ENCODE assay signal across 31 cellular contexts in the genomic region with DNA sequence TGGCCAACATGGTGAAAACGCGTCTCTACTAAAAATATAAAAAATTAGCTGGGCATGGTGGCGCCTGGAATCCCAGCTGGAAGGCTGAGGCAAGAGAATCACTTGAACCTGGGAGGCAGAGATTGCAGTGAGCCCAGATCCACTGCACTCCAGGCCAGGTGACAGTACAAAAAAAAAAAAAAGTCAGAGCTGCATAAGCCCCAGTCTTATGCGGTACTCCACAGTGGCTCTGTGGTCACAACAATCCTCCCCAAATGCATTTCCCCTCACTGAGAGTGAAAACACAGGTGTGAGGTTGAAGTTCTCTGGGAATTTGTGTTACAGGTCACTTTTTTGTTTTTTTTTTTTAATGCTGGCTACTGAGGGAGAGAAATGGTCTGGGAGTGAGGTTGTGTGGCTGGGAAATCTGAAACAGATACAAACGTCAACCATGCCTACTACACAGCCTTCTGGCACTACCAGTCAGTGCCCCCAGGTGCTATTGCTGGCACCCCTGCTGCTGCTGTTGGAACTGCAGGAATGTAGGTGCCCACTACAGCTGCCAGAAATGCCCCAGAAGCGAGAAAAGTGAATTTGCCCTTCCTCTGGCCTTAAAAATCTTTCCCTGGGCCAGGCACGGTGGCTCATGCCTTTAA. TPM values are rescaled to one million over a fixed set of nuclear protein-coding genes. Genes with fewer than 3 reads are reported as not detected.
DNase-seq lines count a peak whose midpoint lies in the region; ATAC-seq, FAIRE-seq and TF ChIP-seq lines count a peak whose summit lies in the region.
"Had no signal": no experiment of that assay in that cellular context is flagged by ENCODE, and none has a peak within 500 bp of the region (broad histone marks: within the 10 kb centered on the region; RNA-seq: fewer than 3 reads in every experiment).

No MANE protein-coding gene starts in this region.

- intact Hi-C loops in GM12878 (cut with micrococcal nuclease; ENCODE audit: unreplicated experiment) (loop anchor here (5.0 kb wide), 1 partner anchor 266 kb away; no protein-coding TSS in a partner anchor), cardiac septum (cut with DNase I) (loop anchor here (5.0 kb wide), 1 partner anchor 66 kb away; no protein-coding TSS in a partner anchor)

- no peak overlapping the region for H3K27ac ChIP-seq in A549
- H3K27ac ChIP-seq in Karpas-422 (ENCODE audit: low read length) = no peak overlapping the region
- H3K27ac ChIP-seq in GM12878 (ENCODE audit: control insufficient read depth, insufficient read depth) = no peak overlapping the region
- H3K27ac ChIP-seq: 22Rv1, ascending aorta, left ventricle myocardium inferior, pancreas, right atrium auricular region, SK-N-MC, transverse colon had no signal

- TF ChIP-seq CTCF in A549 (IDR thresholded peaks at IDR 0.05) = no peak
- TF ChIP-seq CTCF in GM12878 (IDR thresholded peaks at IDR 0.05 in 2 of 3, conservative IDR thresholded peaks at IDR 0.05 in 1 of 3; ENCODE audit: control insufficient read depth in 2 of 3, extremely low read depth in 1 of 3, insufficient read depth in 1 of 3, low read depth in 3 of 3, low read length in 3 of 3) = no peak

- no peaks in the 10 kb centered on the region for H3K9me3 ChIP-seq in A549
- H3K9me3 ChIP-seq in Karpas-422 (ENCODE audit: low read length) = no peaks in the 10 kb centered on the region
- H3K9me3 ChIP-seq in GM12878 (replicated peaks; ENCODE audit: control insufficient read depth, insufficient read depth, low read length) = no peaks in the 10 kb centered on the region
- H3K9me3 ChIP-seq: ascending aorta, left ventricle myocardium inferior, pancreas, right atrium auricular region, transverse colon had no signal

- peaks cover 14% of the 10 kb centered on the region for H3K79me2 ChIP-seq in Karpas-422 (ENCODE audit: low read length)
- peaks cover 9% of the 10 kb centered on the region for H3K79me2 ChIP-seq in GM12878 (ENCODE audit: control insufficient read depth, insufficient read depth, low read length)

- H3K27me3 ChIP-seq in Karpas-422 (ENCODE audit: low read length) = no peaks in the 10 kb centered on the region
- no peaks in the 10 kb centered on the region for H3K27me3 ChIP-seq in GM12878 (replicated peaks in 1 of 2; ENCODE audit: control insufficient read depth in 2 of 2, insufficient read depth in 2 of 2, low read length in 1 of 2)
- H3K27me3 ChIP-seq: ascending aorta, dorsolateral prefrontal cortex, pancreas, right atrium auricular region, transverse colon had no signal

- H3K4me2 ChIP-seq in A549 (no peak overlapping the region), Karpas-422 (ENCODE audit: low read depth, low read length, poor library complexity, severe bottlenecking) (no peak overlapping the region), GM12878 (ENCODE audit: control insufficient read depth, insufficient read depth) (no peak overlapping the region)

- CTCF ChIA-PET in A549 (lab: Yijun Ruan, JAX) (interaction anchor here (0.6 to 8.0 kb wide), 6 partner anchors 10 to 199 kb away, joined by 3 to 133 read pairs (median 4); no protein-coding TSS in a partner anchor), GM12878 (lab: Yijun Ruan, JAX) (interaction anchor here (0.7 to 5.5 kb wide), 3 partner anchors 84 to 264 kb away, joined by 3 to 44 read pairs (median 3); no protein-coding TSS in a partner anchor)

- TF ChIP-seq EP300 in A549 (IDR thresholded peaks at IDR 0.05) (no peak), GM12878 (IDR thresholded peaks at IDR 0.05; ENCODE audit: borderline replicate concordance in 1 of 2, control insufficient read depth in 1 of 2, low read depth in 2 of 2, low read length in 2 of 2) (no peak)

- no peak for TF ChIP-seq RAD21 in A549 (conservative IDR thresholded peaks at IDR 0.05 in 1 of 2, IDR thresholded peaks at IDR 0.05 in 1 of 2)
- no peak for TF ChIP-seq RAD21 in GM12878 (IDR thresholded peaks at IDR 0.05; ENCODE audit: insufficient read depth, low read depth, low read length)

- RAD21 ChIA-PET in GM12878 (lab: Charles Lee; ENCODE audit: unreplicated experiment) = interaction anchor here (1.0 kb wide), 1 partner anchor 265 kb away, joined by 5 read pairs; no protein-coding TSS in a partner anchor

- H3K4me3 ChIP-seq in A549 = no peak overlapping the region
- no peak overlapping the region for H3K4me3 ChIP-seq in Karpas-422 (ENCODE audit: low read length)
- no peak overlapping the region for H3K4me3 ChIP-seq in GM12878
- H3K4me3 ChIP-seq: ascending aorta, dorsolateral prefrontal cortex, left ventricle myocardium inferior, pancreas, right atrium auricular region, SK-N-MC, transverse colon had no signal

- FAIRE-seq in A549 (lab: Jason Lieb, UNC) (no peak), GM12878 (lab: Jason Lieb, UNC) (no peak), H54 (lab: Jason Lieb, UNC) (no peak)
- FAIRE-seq: pancreas had no signal

- POLR2A ChIA-PET in A549 (lab: Yijun Ruan, JAX) = no interaction called here
- POLR2A ChIA-PET in GM12878 (lab: Charles Lee) = no interaction called here

- 75% methylated on average over 7 of the region's 7 CpGs for WGBS in A549 (ENCODE audit: missing lambda C conversion rate)
- WGBS in GM12878 (ENCODE audit: insufficient coverage, insufficient replicate concordance, low lambda C conversion rate, missing lambda C conversion rate) = 65% methylated on average over 7 of the region's 7 CpGs

- peak; percentile 64 to 80; a peak in 5 of 6 replicates for ATAC-seq in A549
- ATAC-seq in GM12878 = peak; percentile 32; the same call in 1 of the 3 replicates
- ATAC-seq: natural killer cell treated with Interleukin-12 subunit alpha and Interleukin-12 subunit beta and Interleukin-15 and Interleukin-18, amount 100 ng/mL, for 72 hours; pancreas had no signal

- BruUV-seq in GM12878 (replicated peaks; lab: Mats Ljungman, UMichigan) = no TSS peak

- no peaks in the 10 kb centered on the region for H3K9me2 ChIP-seq in Karpas-422 (replicated peaks; ENCODE audit: insufficient read depth, low read length)

- SMC1A ChIA-PET in GM12878 (lab: Charles Lee; ENCODE audit: uncharacterized antibody, unreplicated experiment) = no interaction called here

- no peak overlapping the region for H3K9ac ChIP-seq in Karpas-422 (ENCODE audit: low read length)
- H3K9ac ChIP-seq in GM12878 (ENCODE audit: control insufficient read depth, insufficient read depth, low read length) = no peak overlapping the region

- H3K36me3 ChIP-seq in Karpas-422 (ENCODE audit: insufficient read depth, low read length) = peaks cover 25% of the 10 kb centered on the region
- peaks cover 4 to 6% of the 10 kb centered on the region in 2 experiments; a peak in 1 of 4 replicates for H3K36me3 ChIP-seq in GM12878 (ENCODE audit: control insufficient read depth in 2 of 2, insufficient read depth in 2 of 2, low read length in 1 of 2)

- TF ChIP-seq POLR2A in A549 (IDR thresholded peaks at IDR 0.05; ENCODE audit: low read length) (no peak), GM12878 (IDR thresholded peaks at IDR 0.05; ENCODE audit: low read depth, low read length) (no peak), H54 (IDR thresholded peaks at IDR 0.05; ENCODE audit: low read depth, low read length) (no peak)

- 0 out of 2 replicates have a peak, but pooled peaks cover 9% of the 10 kb centered on the region for H4K20me1 ChIP-seq in Karpas-422 (ENCODE audit: insufficient read depth, low read depth, low read length)
- no peaks in the 10 kb centered on the region for H4K20me1 ChIP-seq in GM12878 (ENCODE audit: control insufficient read depth, insufficient read depth)

- in situ Hi-C loops in GM12878 (cut with MboI) = loop anchor here (5.0 kb wide), 1 partner anchor 261 kb away; no protein-coding TSS in a partner anchor

- DNase-seq in DMS 273 (lab: John Stamatoyannopoulos, UW; ENCODE audit: unreplicated experiment) = peak; percentile 28
- no peak for DNase-seq in DMS 273 treated with DMSO at 0.1 percent for 48 hours (lab: John Stamatoyannopoulos, UW)
- no peak for DNase-seq in A549 (ENCODE audit: low read depth in 1 of 2, low spot score in 1 of 2)
- peak; percentile 52 for DNase-seq in Karpas-422
- DNase-seq in GM12878 (ENCODE audit: low read depth, low spot score) = no peak
- DNase-seq in cardiac septum (ENCODE audit: low spot score) = no peak
- DNase-seq in H54 (ENCODE audit: insufficient read length, low spot score) = no peak
- no peak for DNase-seq in kidney tubule cell (ENCODE audit: low spot score)
- DNase-seq: activated B cell treated with CpG ODN at 0.5 μM for 24 hours; dorsolateral prefrontal cortex; H7; immature natural killer cell; left ventricle myocardium inferior; NCI-H1105 treated with DMSO at 0.1 percent for 48 hours; NCI-H2081; NK-92 treated with Interleukin-12 subunit alpha and Interleukin-12 subunit beta, amount 100 ng/mL, for 24 hours; pancreas; stimulated activated CD4-positive, alpha-beta T cell treated with anti-CD3 and anti-CD28 coated beads, Interleukin-4, amount 100 ng/mL, for 4 hours; transverse colon had no signal

- H3K4me1 ChIP-seq in A549 (peaks cover 11% of the 10 kb centered on the region), Karpas-422 (ENCODE audit: low read length) (peaks cover 10% of the 10 kb centered on the region), GM12878 (ENCODE audit: control insufficient read depth, insufficient read depth, low read length) (no peaks in the 10 kb centered on the region)

- no peak overlapping the region for H2AFZ ChIP-seq in Karpas-422 (ENCODE audit: low read length)
- H2AFZ ChIP-seq in GM12878 (ENCODE audit: control insufficient read depth, low read depth, low read length) = no peak overlapping the region

RNA-seq across cellular contexts. Expression of a gene that starts 5.7 kb away (rescaled TPM):
- polyA plus RNA-seq in A549 (2011; rRNA removed) (69.4 and 71.3 TPM in 2 replicates), A549 (2017; fragmentation: RNase III; extraction: RNeasy Plus Mini Kit Qiagen cat#74134 plus additional on column Dnase treatment) (106 to 111 TPM (median 107 TPM) in 3 replicates), GM12878 (2011; rRNA removed) (25.0 and 36.3 TPM in 2 replicates), GM12878 (2014; fragmentation: Illumina TruSeq; extraction: Trizol) (9.9 and 18.8 TPM in 2 replicates), GM12878 (2014; fragmentation: Nextera tagmentation; extraction: Ambion mirVana) (1 to 10 TPM; 3.9 to 9.3 TPM), GM12878 (2014; rRNA removed) (60.9 and 69.4 TPM in 2 replicates), GM12878 (2016; fragmentation: Nextera tagmentation; extraction: Ambion mirVana) (10 to 100 TPM; 80.7 to 95.3 TPM)
- 253 and 262 TPM in 2 replicates for polyA plus RNA-seq in A549 (2012; cell fraction: cytosol; rRNA removed)
- polyA plus RNA-seq in A549 (2012; cell fraction: nucleus; rRNA removed) = 125 and 159 TPM in 2 replicates
- 30.7 and 30.9 TPM in 2 replicates for polyA minus RNA-seq in A549 (2011; rRNA and poly(A)+ RNA removed)
- total RNA-seq in Karpas-422 (2014; rRNA removed; shearing (Covaris generic); ENCODE audit: low replicate concordance) = 66.5 and 109 TPM in 2 replicates
- 5.5 and 5.7 TPM in 2 replicates for total RNA-seq in GM12878 (2013; cell fraction: nucleolus; rRNA removed)
- total RNA-seq in GM12878 (2014; rRNA removed) (52.0 and 58.7 TPM in 2 replicates), GM12878 (2014; rRNA removed; fragmentation: Illumina TruSeq; extraction: Trizol) (23.4 and 25.8 TPM in 2 replicates), GM12878 (2021) (51.5 and 56.7 TPM in 2 replicates), cardiac septum (43.0 TPM)
- polyA plus RNA-seq in GM12878 (2011; ENCODE audit: low read depth) = 12.5 TPM
- polyA plus RNA-seq in GM12878 (2011; cell fraction: cytosol; rRNA removed) = 51.2 and 87.8 TPM in 2 replicates
- polyA plus RNA-seq in GM12878 (2011; cell fraction: nucleus; rRNA removed) = 28.4 and 31.8 TPM in 2 replicates
- 30.4 and 30.8 TPM in 2 replicates for polyA plus RNA-seq in GM12878 (2012)
- polyA minus RNA-seq in GM12878 (2011; rRNA and poly(A)+ RNA removed) = 10.8 and 18.2 TPM in 2 replicates
- polyA minus RNA-seq in GM12878 (2011; cell fraction: cytosol; rRNA and poly(A)+ RNA removed) = 12.6 and 13.6 TPM in 2 replicates
- polyA minus RNA-seq in GM12878 (2011; cell fraction: nucleus; rRNA and poly(A)+ RNA removed) = 5.0 and 7.9 TPM in 2 replicates

RNA-seq across cellular contexts. Expression of a gene that starts 8.1 kb away (rescaled TPM):
- polyA plus RNA-seq in A549 (2011; rRNA removed) (not detected in 2 replicates), A549 (2017; fragmentation: RNase III; extraction: RNeasy Plus Mini Kit Qiagen cat#74134 plus additional on column Dnase treatment) (0.12 to 0.20 TPM in 2 of 3 replicates, not detected in the other), GM12878 (2011; rRNA removed) (0.31 TPM in 1 of 2 replicates, not detected in the other), GM12878 (2014; fragmentation: Illumina TruSeq; extraction: Trizol) (not detected in 2 replicates), GM12878 (2014; fragmentation: Nextera tagmentation; extraction: Ambion mirVana) (not detected), GM12878 (2014; rRNA removed) (0.12 and 0.15 TPM in 2 replicates), GM12878 (2016; fragmentation: Nextera tagmentation; extraction: Ambion mirVana) (not detected)
- polyA plus RNA-seq in A549 (2012; cell fraction: cytosol; rRNA removed) = 0.17 and 0.31 TPM in 2 replicates
- 2.1 and 3.4 TPM in 2 replicates for polyA plus RNA-seq in A549 (2012; cell fraction: nucleus; rRNA removed)
- 0.50 and 0.63 TPM in 2 replicates for polyA minus RNA-seq in A549 (2011; rRNA and poly(A)+ RNA removed)
- total RNA-seq in Karpas-422 (2014; rRNA removed; shearing (Covaris generic); ENCODE audit: low replicate concordance) = 0.52 and 2.7 TPM in 2 replicates
- 3.3 and 3.9 TPM in 2 replicates for total RNA-seq in GM12878 (2013; cell fraction: nucleolus; rRNA removed)
- total RNA-seq in GM12878 (2014; rRNA removed) (not detected in 2 replicates), GM12878 (2014; rRNA removed; fragmentation: Illumina TruSeq; extraction: Trizol) (not detected in 2 replicates), GM12878 (2021) (0.64 and 0.85 TPM in 2 replicates), cardiac septum (not detected)
- polyA plus RNA-seq in GM12878 (2011; ENCODE audit: low read depth) = not detected
- 0.10 and 0.25 TPM in 2 replicates for polyA plus RNA-seq in GM12878 (2011; cell fraction: cytosol; rRNA removed)
- 1.2 and 2.1 TPM in 2 replicates for polyA plus RNA-seq in GM12878 (2011; cell fraction: nucleus; rRNA removed)
- polyA plus RNA-seq in GM12878 (2012) = not detected in 2 replicates
- polyA minus RNA-seq in GM12878 (2011; rRNA and poly(A)+ RNA removed) = 0.80 and 1.1 TPM in 2 replicates
- polyA minus RNA-seq in GM12878 (2011; cell fraction: cytosol; rRNA and poly(A)+ RNA removed) = not detected in 2 replicates
- 1.6 and 4.0 TPM in 2 replicates for polyA minus RNA-seq in GM12878 (2011; cell fraction: nucleus; rRNA and poly(A)+ RNA removed)
- total RNA-seq: ascending aorta, Daoy, fibroblast of villous mesenchyme, H7, HT-29, left ventricle myocardium inferior, NCI-H460, pancreas, right atrium auricular region, transverse colon had no signal
- polyA plus RNA-seq: immature natural killer cell, pancreas had no signal

RNA-seq across cellular contexts. Expression of a gene that starts 19.9 kb away (rescaled TPM):
- polyA plus RNA-seq in A549 (2011; rRNA removed) (not detected in 2 replicates), A549 (2017; fragmentation: RNase III; extraction: RNeasy Plus Mini Kit Qiagen cat#74134 plus additional on column Dnase treatment) (not detected in 3 replicates), GM12878 (2011; rRNA removed) (not detected in 2 replicates), GM12878 (2014; fragmentation: Illumina TruSeq; extraction: Trizol) (not detected in 2 replicates), GM12878 (2014; fragmentation: Nextera tagmentation; extraction: Ambion mirVana) (not detected), GM12878 (2014; rRNA removed) (not detected in 2 replicates), GM12878 (2016; fragmentation: Nextera tagmentation; extraction: Ambion mirVana) (not detected)
- not detected in 2 replicates for polyA plus RNA-seq in A549 (2012; cell fraction: cytosol; rRNA removed)
- not detected in 2 replicates for polyA plus RNA-seq in A549 (2012; cell fraction: nucleus; rRNA removed)
- not detected in 2 replicates for polyA minus RNA-seq in A549 (2011; rRNA and poly(A)+ RNA removed)
- not detected in 2 replicates for total RNA-seq in Karpas-422 (2014; rRNA removed; shearing (Covaris generic); ENCODE audit: low replicate concordance)
- total RNA-seq in GM12878 (2013; cell fraction: nucleolus; rRNA removed) = not detected in 2 replicates
- total RNA-seq in GM12878 (2014; rRNA removed) (not detected in 2 replicates), GM12878 (2014; rRNA removed; fragmentation: Illumina TruSeq; extraction: Trizol) (not detected in 2 replicates), GM12878 (2021) (not detected in 2 replicates), cardiac septum (not detected)
- polyA plus RNA-seq in GM12878 (2011; ENCODE audit: low read depth) = not detected
- not detected in 2 replicates for polyA plus RNA-seq in GM12878 (2011; cell fraction: cytosol; rRNA removed)
- polyA plus RNA-seq in GM12878 (2011; cell fraction: nucleus; rRNA removed) = not detected in 2 replicates
- polyA plus RNA-seq in GM12878 (2012) = not detected in 2 replicates
- not detected in 2 replicates for polyA minus RNA-seq in GM12878 (2011; rRNA and poly(A)+ RNA removed)
- not detected in 2 replicates for polyA minus RNA-seq in GM12878 (2011; cell fraction: cytosol; rRNA and poly(A)+ RNA removed)
- not detected in 2 replicates for polyA minus RNA-seq in GM12878 (2011; cell fraction: nucleus; rRNA and poly(A)+ RNA removed)
- total RNA-seq: activated B cell treated with CpG ODN at 0.5 μM for 24 hours; activated T-helper 1 cell treated with anti-CD3 and anti-CD28 coated beads, Interleukin-12 subunit alpha, Interleukin-12 subunit beta, Interleukin-2, Interleukin-4 antibody, amounts not matched to agents 30 ng/mL and 10 ng/mL and 1 ng/mL, durations not matched to agents 14 hours and 24 hours and 36 hours; ascending aorta; Daoy; fibroblast of villous mesenchyme; HT-29; left ventricle myocardium inferior; mesothelial cell of epicardium; natural killer cell treated with Interleukin-12 subunit alpha and Interleukin-12 subunit beta and Interleukin-15 and Interleukin-18, amount 100 ng/mL, for 72 hours; NCI-H460; right atrium auricular region; transverse colon had no signal
- polyA plus RNA-seq: pancreas had no signal

RNA-seq across cellular contexts. Expression of a gene that starts 33.0 kb away (rescaled TPM):
- not detected in 2 replicates for polyA plus RNA-seq in A549 (2011; rRNA removed)
- polyA plus RNA-seq in A549 (2012; cell fraction: cytosol; rRNA removed) = not detected in 2 replicates
- polyA plus RNA-seq in A549 (2012; cell fraction: nucleus; rRNA removed) = not detected in 2 replicates
- polyA plus RNA-seq in A549 (2017; fragmentation: RNase III; extraction: RNeasy Plus Mini Kit Qiagen cat#74134 plus additional on column Dnase treatment) = not detected in 3 replicates
- not detected in 2 replicates for polyA minus RNA-seq in A549 (2011; rRNA and poly(A)+ RNA removed)
- not detected in 2 replicates for total RNA-seq in Karpas-422 (2014; rRNA removed; shearing (Covaris generic); ENCODE audit: low replicate concordance)
- total RNA-seq in GM12878 (2013; cell fraction: nucleolus; rRNA removed) = not detected in 2 replicates
- total RNA-seq in GM12878 (2014; rRNA removed) = not detected in 2 replicates
- total RNA-seq in GM12878 (2014; rRNA removed; fragmentation: Illumina TruSeq; extraction: Trizol) = not detected in 2 replicates
- total RNA-seq in GM12878 (2021) = not detected in 2 replicates
- not detected for polyA plus RNA-seq in GM12878 (2011; ENCODE audit: low read depth)
- not detected in 2 replicates for polyA plus RNA-seq in GM12878 (2011; rRNA removed)
- not detected in 2 replicates for polyA plus RNA-seq in GM12878 (2011; cell fraction: cytosol; rRNA removed)
- polyA plus RNA-seq in GM12878 (2011; cell fraction: nucleus; rRNA removed) = not detected in 2 replicates
- polyA plus RNA-seq in GM12878 (2012) = not detected in 2 replicates
- polyA plus RNA-seq in GM12878 (2014; fragmentation: Illumina TruSeq; extraction: Trizol) = not detected in 2 replicates
- polyA plus RNA-seq in GM12878 (2014; fragmentation: Nextera tagmentation; extraction: Ambion mirVana) = not detected
- polyA plus RNA-seq in GM12878 (2014; rRNA removed) = not detected in 2 replicates
- not detected for polyA plus RNA-seq in GM12878 (2016; fragmentation: Nextera tagmentation; extraction: Ambion mirVana)
- polyA minus RNA-seq in GM12878 (2011; rRNA and poly(A)+ RNA removed) = not detected in 2 replicates
- not detected in 2 replicates for polyA minus RNA-seq in GM12878 (2011; cell fraction: cytosol; rRNA and poly(A)+ RNA removed)
- polyA minus RNA-seq in GM12878 (2011; cell fraction: nucleus; rRNA and poly(A)+ RNA removed) = not detected in 2 replicates
- total RNA-seq in cardiac septum = not detected
- total RNA-seq: activated B cell treated with CpG ODN at 0.5 μM for 24 hours; activated CD8-positive, alpha-beta memory T cell treated with anti-CD3 and anti-CD28 coated beads for 36 hours; activated T-helper 1 cell treated with anti-CD3 and anti-CD28 coated beads, Interleukin-12 subunit alpha, Interleukin-12 subunit beta, Interleukin-2, Interleukin-4 antibody, amounts not matched to agents 30 ng/mL and 10 ng/mL and 1 ng/mL, durations not matched to agents 14 hours and 24 hours and 36 hours; ascending aorta; Daoy; fibroblast of villous mesenchyme; H7; HT-29; mesothelial cell of epicardium; natural killer cell treated with Interleukin-12 subunit alpha and Interleukin-12 subunit beta and Interleukin-15 and Interleukin-18, amount 100 ng/mL, for 72 hours; NCI-H460; pancreas; right atrium auricular region; transverse colon had no signal
- polyA plus RNA-seq: immature natural killer cell, pancreas had no signal

Comparison
In these comparisons a context has a peak if more than half of its experiments do, and no peak if none do; other contexts are left out.
1. DNase-seq: peak in DMS 273 (single experiment) and Karpas-422 (single experiment); none in DMS 273 treated with DMSO at 0.1 percent for 48 hours (single experiment), A549 (0 of 2), GM12878 (single experiment), cardiac septum (single experiment), H54 (single experiment) and kidney tubule cell (single experiment).